Comparison of ENCODE assay signal across 14 cellular contexts in the genomic region with DNA sequence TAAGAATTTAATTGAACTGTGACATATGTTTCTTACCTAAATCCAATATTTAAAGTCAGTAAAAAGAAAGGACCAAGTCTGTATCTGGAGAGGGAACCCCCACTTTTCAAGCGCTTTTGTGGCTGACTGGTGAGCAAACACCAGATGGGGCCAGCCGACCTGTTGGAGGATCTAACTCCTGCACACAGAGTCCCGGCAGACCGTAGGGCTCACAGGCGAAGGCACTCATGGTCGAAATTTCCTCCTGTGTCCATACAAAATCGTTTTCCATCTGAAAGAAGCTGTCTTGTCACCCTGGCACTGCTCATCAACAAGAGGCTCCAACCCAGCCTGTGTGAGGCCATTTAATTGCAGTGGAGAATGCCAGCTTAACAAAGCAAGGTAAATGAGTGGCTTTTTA.
DNase-seq lines count a peak whose midpoint lies in the region; ATAC-seq and TF ChIP-seq lines count a peak whose summit lies in the region.
"Had no signal": no experiment of that assay in that cellular context is flagged by ENCODE, and none has a peak within 500 bp of the region (broad histone marks: within the 10 kb centered on the region; RNA-seq: fewer than 3 reads in every experiment).

No MANE protein-coding gene starts in this region.

- H2BK20ac ChIP-seq in H9 (ENCODE audit: low read depth, low read length, poor library complexity, severe bottlenecking), result no peak overlapping the region

- H3K27me3 ChIP-seq in H9 (ENCODE audit: insufficient read depth, low read length) (no peaks in the 10 kb centered on the region), smooth muscle cell (ENCODE audit: low read depth) (peaks cover 42% of the 10 kb centered on the region)
- H3K27me3 ChIP-seq: breast epithelium had no signal

- H2BK15ac ChIP-seq in H9 (ENCODE audit: low read depth, low read length), result no peak overlapping the region

- H3K23ac ChIP-seq in H9 (ENCODE audit: insufficient read length, low read depth, low read length), result no peak overlapping the region

- H3K4ac ChIP-seq in H9 (ENCODE audit: low read depth, low read length), result no peak overlapping the region

- H3K9me3 Mint-ChIP-seq in H9 (no peaks in the 10 kb centered on the region), immature natural killer cell (no peaks in the 10 kb centered on the region)
- H3K9me3 Mint-ChIP-seq in activated CD4-positive, alpha-beta T cell treated with anti-CD3 and anti-CD28 coated beads, Interleukin-2, amount 10 ng/mL, durations not matched to agents 24 days and 14 days, result no peaks in the 10 kb centered on the region
- H3K9me3 Mint-ChIP-seq in activated naive CD8-positive, alpha-beta T cell treated with anti-CD3 and anti-CD28 coated beads, Interleukin-2, amount 10 ng/mL, durations not matched to agents 7 days and 5 days, result no peaks in the 10 kb centered on the region
- H3K9me3 Mint-ChIP-seq: mesothelial cell of epicardium had no signal

- no peak overlapping the region for H3T11ph ChIP-seq in H9 (ENCODE audit: low read length)

- no peak overlapping the region for H3K18ac ChIP-seq in H9 (ENCODE audit: insufficient read length, low read depth, low read length)

- no peaks in the 10 kb centered on the region for H3K23me2 ChIP-seq in H9 (ENCODE audit: insufficient read length, low read depth, low read length, poor library complexity, severe bottlenecking)

- peak; percentile 58 for ATAC-seq in activated naive CD8-positive, alpha-beta T cell treated with anti-CD3 and anti-CD28 coated beads, Interleukin-2, amount 10 ng/mL, durations not matched to agents 7 days and 5 days (ENCODE audit: low read depth)
- no peak for ATAC-seq in GM18907 (IDR thresholded peaks at IDR 0.05; ENCODE audit: unreplicated experiment)
- no peak for ATAC-seq in omental fat pad (ENCODE audit: low FRiP score)

- H2AFZ ChIP-seq in H9 (ENCODE audit: low read length), result no peak overlapping the region
- H2AFZ ChIP-seq in smooth muscle cell (ENCODE audit: low read depth), result no peak overlapping the region

- TF ChIP-seq CTCF in H9 (conservative IDR thresholded peaks at IDR 0.05) (0 out of 3 replicates have a peak, but pooled peaks have one; percentile 10), omental fat pad (IDR thresholded peaks at IDR 0.05) (no peak), smooth muscle cell (IDR thresholded peaks at IDR 0.05; ENCODE audit: borderline replicate concordance, insufficient read depth, poor library complexity, severe bottlenecking) (no peak)

- intact Hi-C loops in activated CD4-positive, alpha-beta T cell treated with anti-CD3 and anti-CD28 coated beads, Interleukin-2, amount 10 ng/mL, durations not matched to agents 24 days and 14 days (cut with micrococcal nuclease), result loop anchor here (1.0 to 10.0 kb wide), 4 partner anchors 55 to 1145 kb away; no protein-coding TSS in a partner anchor

- H2BK120ac ChIP-seq in H9 (ENCODE audit: low read depth, low read length, poor library complexity, severe bottlenecking), result no peak overlapping the region

- H3K4me3 Mint-ChIP-seq in H9 (no peak overlapping the region), immature natural killer cell (peak overlapping the region in 2 of 5 donors; percentile 72 to 74)
- peak overlapping the region; percentile 88 for H3K4me3 Mint-ChIP-seq in activated CD4-positive, alpha-beta T cell treated with anti-CD3 and anti-CD28 coated beads, Interleukin-2, amount 10 ng/mL, durations not matched to agents 24 days and 14 days
- peak overlapping the region; percentile 99 for H3K4me3 Mint-ChIP-seq in activated naive CD8-positive, alpha-beta T cell treated with anti-CD3 and anti-CD28 coated beads, Interleukin-2, amount 10 ng/mL, durations not matched to agents 7 days and 5 days
- H3K4me3 Mint-ChIP-seq: CD14-positive monocyte, mesothelial cell of epicardium had no signal

- POLR2A ChIA-PET in activated naive CD8-positive, alpha-beta T cell treated with anti-CD3 and anti-CD28 coated beads, Interleukin-2, amount 10 ng/mL, durations not matched to agents 7 days and 5 days (lab: Charles Lee), result interaction anchor here (0.6 to 4.9 kb wide), 5 partner anchors 10 to 287 kb away, joined by 4 to 53 read pairs (median 13); partner anchors contain the start of gene SCML4

- no peak overlapping the region for H3K27ac ChIP-seq in H9 (ENCODE audit: insufficient read length, low read depth, low read length)
- no peak overlapping the region for H3K27ac ChIP-seq in smooth muscle cell (ENCODE audit: low read depth)
- H3K27ac ChIP-seq: breast epithelium, SK-N-MC had no signal

- H3K4me2 ChIP-seq in H9 (ENCODE audit: insufficient read depth, insufficient read length, low read length) (no peak overlapping the region), smooth muscle cell (no peak overlapping the region)

- H3K27ac Mint-ChIP-seq in H9 (no peak overlapping the region), immature natural killer cell (peak overlapping the region in 2 of 6 donors; percentile 35 to 41)
- peak overlapping the region; percentile 73 for H3K27ac Mint-ChIP-seq in activated CD4-positive, alpha-beta T cell treated with anti-CD3 and anti-CD28 coated beads, Interleukin-2, amount 10 ng/mL, durations not matched to agents 24 days and 14 days
- peak overlapping the region; percentile 93 for H3K27ac Mint-ChIP-seq in activated naive CD8-positive, alpha-beta T cell treated with anti-CD3 and anti-CD28 coated beads, Interleukin-2, amount 10 ng/mL, durations not matched to agents 7 days and 5 days
- H3K27ac Mint-ChIP-seq: CD14-positive monocyte, mesothelial cell of epicardium had no signal

- peaks cover 2% of the 10 kb centered on the region for H3K27me3 Mint-ChIP-seq in H9 (ENCODE audit: low read depth)
- H3K27me3 Mint-ChIP-seq in activated CD4-positive, alpha-beta T cell treated with anti-CD3 and anti-CD28 coated beads, Interleukin-2, amount 10 ng/mL, durations not matched to agents 24 days and 14 days, result peaks cover 4% of the 10 kb centered on the region
- no peaks in the 10 kb centered on the region for H3K27me3 Mint-ChIP-seq in activated naive CD8-positive, alpha-beta T cell treated with anti-CD3 and anti-CD28 coated beads, Interleukin-2, amount 10 ng/mL, durations not matched to agents 7 days and 5 days
- peaks cover 1 to 4% (median 4%) of the 10 kb centered on the region in 3 donors for H3K27me3 Mint-ChIP-seq in immature natural killer cell (ENCODE audit: low read depth in 3 of 3)

- H3K4me3 ChIP-seq in smooth muscle cell, result no peak overlapping the region
- H3K4me3 ChIP-seq: SK-N-MC had no signal

- no peaks in the 10 kb centered on the region for H3K36me3 ChIP-seq in smooth muscle cell (ENCODE audit: low read depth)
- H3K36me3 ChIP-seq: breast epithelium had no signal

- H3K79me2 ChIP-seq in H9 (ENCODE audit: insufficient read depth, low read length), result no peaks in the 10 kb centered on the region
- no peaks in the 10 kb centered on the region for H3K79me2 ChIP-seq in smooth muscle cell (ENCODE audit: low read depth)

- H3K9ac ChIP-seq in H9 (ENCODE audit: extremely low read depth, insufficient read length, low read length) (no peak overlapping the region), smooth muscle cell (ENCODE audit: low read depth) (no peak overlapping the region)

- H3K4me1 ChIP-seq in H9 (ENCODE audit: insufficient read depth, low read length) (no peaks in the 10 kb centered on the region), smooth muscle cell (ENCODE audit: low read depth) (no peaks in the 10 kb centered on the region)
- H3K4me1 ChIP-seq: breast epithelium had no signal

- H4K91ac ChIP-seq in H9 (ENCODE audit: insufficient read length, low read depth, low read length), result no peak overlapping the region

- H2BK5ac ChIP-seq in H9 (ENCODE audit: insufficient read length, low read length), result no peak overlapping the region

- no peak overlapping the region for H4K5ac ChIP-seq in H9 (ENCODE audit: insufficient read length, low read depth, low read length)

- peaks cover 7 to 11% of the 10 kb centered on the region in 2 experiments; a peak in 2 of 4 replicates for H3K4me1 Mint-ChIP-seq in H9
- H3K4me1 Mint-ChIP-seq in activated CD4-positive, alpha-beta T cell treated with anti-CD3 and anti-CD28 coated beads, Interleukin-2, amount 10 ng/mL, durations not matched to agents 24 days and 14 days, result peaks cover 61% of the 10 kb centered on the region
- H3K4me1 Mint-ChIP-seq in activated naive CD8-positive, alpha-beta T cell treated with anti-CD3 and anti-CD28 coated beads, Interleukin-2, amount 10 ng/mL, durations not matched to agents 7 days and 5 days, result peaks cover 66% of the 10 kb centered on the region
- H3K4me1 Mint-ChIP-seq in immature natural killer cell, result peaks cover 62 to 69% of the 10 kb centered on the region in 2 donors
- H3K4me1 Mint-ChIP-seq: mesothelial cell of epicardium had no signal

- H2BK12ac ChIP-seq in H9 (ENCODE audit: insufficient read length, low read depth, low read length), result no peak overlapping the region

- no peaks in the 10 kb centered on the region for H3F3A ChIP-seq in smooth muscle cell (ENCODE audit: low read depth)

- H3K9me3 ChIP-seq in H9 (ENCODE audit: control insufficient read depth, low read depth, low read length) (no peaks in the 10 kb centered on the region), smooth muscle cell (replicated peaks; ENCODE audit: low read depth) (no peaks in the 10 kb centered on the region)
- H3K9me3 ChIP-seq: breast epithelium had no signal

- no peaks in the 10 kb centered on the region for H3K79me1 ChIP-seq in H9 (ENCODE audit: insufficient read depth, low read depth, low read length, poor library complexity, severe bottlenecking)

- no peak overlapping the region for H3K14ac ChIP-seq in H9 (ENCODE audit: insufficient read depth, low read length)

- no peak overlapping the region for H3K56ac ChIP-seq in H9 (ENCODE audit: insufficient read length, low read depth, low read length)

- WGBS in H9 (ENCODE audit: extremely low coverage, insufficient read length, low lambda C conversion rate), result no CpG with 5 or more reads among the region's 7 CpGs
- 78% methylated on average over 7 of the region's 7 CpGs for WGBS in smooth muscle cell (ENCODE audit: low lambda C conversion rate)

- H4K20me1 ChIP-seq in H9 (ENCODE audit: control insufficient read depth, insufficient read depth, insufficient read length), result no peaks in the 10 kb centered on the region
- no peaks in the 10 kb centered on the region for H4K20me1 ChIP-seq in smooth muscle cell (ENCODE audit: low read depth)

- H2AK5ac ChIP-seq in H9 (ENCODE audit: insufficient read length, low read length), result no peak overlapping the region

- no peak overlapping the region for H4K8ac ChIP-seq in H9 (replicated peaks; ENCODE audit: insufficient read length, low read depth, low read length)

- DNase-seq in H9 (no peak), omental fat pad (ENCODE audit: low spot score) (no peak), smooth muscle cell (lab: John Stamatoyannopoulos, UW; ENCODE audit: unreplicated experiment) (no peak), immature natural killer cell (no peak)
- peak; percentile 81 for DNase-seq in activated CD4-positive, alpha-beta T cell treated with anti-CD3 and anti-CD28 coated beads, Interleukin-2, amount 10 ng/mL, durations not matched to agents 24 days and 14 days
- DNase-seq in activated naive CD8-positive, alpha-beta T cell treated with anti-CD3 and anti-CD28 coated beads, Interleukin-2, amount 10 ng/mL, durations not matched to agents 7 days and 5 days, result no peak
- peak; percentile 44 for DNase-seq in stimulated activated CD4-positive, alpha-beta T cell treated with anti-CD3 and anti-CD28 coated beads, Interleukin-4, amount 100 ng/mL, for 1 hour
- DNase-seq: erythroblast, NCI-H510A treated with DMSO at 0.1 percent for 48 hours had no signal

- H3K36me3 Mint-ChIP-seq in H9 (ENCODE audit: insufficient read depth in 1 of 3, low read depth in 3 of 3) (no peaks in the 10 kb centered on the region), immature natural killer cell (peaks cover 10 to 29% (median 23%) of the 10 kb centered on the region in 3 donors)
- peaks cover 9% of the 10 kb centered on the region for H3K36me3 Mint-ChIP-seq in activated CD4-positive, alpha-beta T cell treated with anti-CD3 and anti-CD28 coated beads, Interleukin-2, amount 10 ng/mL, durations not matched to agents 24 days and 14 days (ENCODE audit: low read depth)
- H3K36me3 Mint-ChIP-seq in activated naive CD8-positive, alpha-beta T cell treated with anti-CD3 and anti-CD28 coated beads, Interleukin-2, amount 10 ng/mL, durations not matched to agents 7 days and 5 days, result peaks cover 11% of the 10 kb centered on the region
- H3K36me3 Mint-ChIP-seq: CD14-positive monocyte, mesothelial cell of epicardium had no signal

Comparison
In these comparisons a context has a peak if more than half of its experiments do, and no peak if none do; other contexts are left out.
1. DNase-seq: peak in activated CD4-positive, alpha-beta T cell treated with anti-CD3 and anti-CD28 coated beads, Interleukin-2, amount 10 ng/mL, durations not matched to agents 24 days and 14 days (single experiment) and stimulated activated CD4-positive, alpha-beta T cell treated with anti-CD3 and anti-CD28 coated beads, Interleukin-4, amount 100 ng/mL, for 1 hour (single experiment); none in H9 (single experiment), activated naive CD8-positive, alpha-beta T cell treated with anti-CD3 and anti-CD28 coated beads, Interleukin-2, amount 10 ng/mL, durations not matched to agents 7 days and 5 days (single experiment), omental fat pad (single experiment), smooth muscle cell (single experiment) and immature natural killer cell (0 of 3).
2. H3K27ac Mint-ChIP-seq: peak in activated CD4-positive, alpha-beta T cell treated with anti-CD3 and anti-CD28 coated beads, Interleukin-2, amount 10 ng/mL, durations not matched to agents 24 days and 14 days (single experiment) and activated naive CD8-positive, alpha-beta T cell treated with anti-CD3 and anti-CD28 coated beads, Interleukin-2, amount 10 ng/mL, durations not matched to agents 7 days and 5 days (single experiment); none in H9 (0 of 3).
3. H3K4me3 Mint-ChIP-seq: peak in activated CD4-positive, alpha-beta T cell treated with anti-CD3 and anti-CD28 coated beads, Interleukin-2, amount 10 ng/mL, durations not matched to agents 24 days and 14 days (single experiment) and activated naive CD8-positive, alpha-beta T cell treated with anti-CD3 and anti-CD28 coated beads, Interleukin-2, amount 10 ng/mL, durations not matched to agents 7 days and 5 days (single experiment); none in H9 (0 of 2).